Comparison of ENCODE assay signal across 6 cellular contexts in genomic region chr1:242966892-242967291, GRCh38.
"Had no signal": no experiment of that assay in that cellular context is flagged by ENCODE, and none has a peak within 500 bp of the region (broad histone marks: within the 10 kb centered on the region; RNA-seq: fewer than 3 reads in every experiment).

No MANE protein-coding gene starts in this region.

- H3K27ac ChIP-seq: HL-60, KMS-11 had no signal

- DNase-seq: IMR-90, KBM-7, KG1 had no signal

- FAIRE-seq: HTR-8/SVneo had no signal

- H3K4me2 ChIP-seq: KMS-11 had no signal

- H3K9ac ChIP-seq: KMS-11 had no signal
